Comparison of ENCODE assay signal across 20 cellular contexts in genomic region chr1:180177931-180178330, GRCh38. TPM values are rescaled to one million over a fixed set of nuclear protein-coding genes. Genes with fewer than 3 reads are reported as not detected.
"Had no signal": no experiment of that assay in that cellular context is flagged by ENCODE, and none has a peak within 500 bp of the region (broad histone marks: within the 10 kb centered on the region; RNA-seq: fewer than 3 reads in every experiment).

No MANE protein-coding gene starts in this region.

- H3K27ac ChIP-seq: foreskin keratinocyte, left lung, prostate gland, upper lobe of left lung, WERI-Rb-1 had no signal

- H3K27me3 ChIP-seq: foreskin keratinocyte, left lung, upper lobe of left lung had no signal

- ATAC-seq: activated T-helper 17 cell treated with anti-CD3 and anti-CD28 coated beads, Interleukin-2, amount 50 U/mL, for 72 hours; natural killer cell had no signal

- H3K4me3 ChIP-seq: left lung, prostate gland, upper lobe of left lung had no signal

- H3K4me1 ChIP-seq: foreskin keratinocyte, prostate gland had no signal

- H3K36me3 ChIP-seq: prostate gland had no signal

- DNase-seq: activated CD4-positive, alpha-beta T cell treated with anti-CD3 and anti-CD28 coated beads, Interleukin-2, amount 50 U/mL, for 4 hours; activated CD8-positive, alpha-beta memory T cell treated with anti-CD3 and anti-CD28 coated beads for 24 hours; activated CD8-positive, alpha-beta memory T cell treated with anti-CD3 and anti-CD28 coated beads, Interleukin-2, amount 50 U/mL, for 4 hours; activated T-cell treated with anti-CD3 and anti-CD28 coated beads, Interleukin-2, amount 50 U/mL, for 24 hours; dermis blood vessel endothelial cell; effector CD8-positive, alpha-beta T cell; mammary epithelial cell; natural killer cell; stimulated activated CD4-positive, alpha-beta T cell treated with anti-CD3 and anti-CD28 coated beads, Interleukin-4, amount 100 ng/mL, for 1 hour; stimulated activated naive CD4-positive, alpha-beta T cell; upper lobe of left lung; WERI-Rb-1 had no signal

- H3K9me3 ChIP-seq: left lung, prostate gland, upper lobe of left lung had no signal

RNA-seq across cellular contexts. Expression of gene LHX4, which starts 52.1 kb away (rescaled TPM):
- total RNA-seq: activated naive CD4-positive, alpha-beta T cell treated with anti-CD3 and anti-CD28 coated beads, Interleukin-2, amount 50 U/mL, for 72 hours; aorta; dermis blood vessel endothelial cell; foreskin keratinocyte; glomerular endothelial cell; kidney epithelial cell; mammary epithelial cell; prostate gland had no signal
- polyA plus RNA-seq: foreskin keratinocyte, mammary epithelial cell had no signal
